Comparison of ENCODE assay signal across 8 cellular contexts in genomic region chr1:115062542-115063004, GRCh38. TPM values are rescaled to one million over a fixed set of nuclear protein-coding genes. Genes with fewer than 3 reads are reported as not detected.
DNase-seq lines count a peak whose midpoint lies in the region; ATAC-seq and TF ChIP-seq lines count a peak whose summit lies in the region.

No MANE protein-coding gene starts in this region.

- peaks cover 5% of the 10 kb centered on the region for H3K27me3 Mint-ChIP-seq in T-helper 2 cell treated with Interferon-gamma antibody and Interleukin-4, amounts not matched to agents 5 μg/mL and 100 μg/mL, for 36 hours (ENCODE audit: low read depth)

- WGBS in neuronal stem cell (ENCODE audit: extremely low coverage in 2 of 2, insufficient read length in 2 of 2, insufficient replicate concordance in 1 of 2), 2 donors = no CpG with 5 or more reads among the region's 7 CpGs
- 42 to 83% methylated on average over 1 to 7 of the region's 7 CpGs for WGBS in transverse colon (ENCODE audit: low coverage in 1 of 2), 2 donors

- no peak overlapping the region for H2BK12ac ChIP-seq in neuronal stem cell (ENCODE audit: low read length)

- peaks cover 49% of the 10 kb centered on the region for H3K4me1 Mint-ChIP-seq in T-helper 2 cell treated with Interferon-gamma antibody and Interleukin-4, amounts not matched to agents 5 μg/mL and 100 μg/mL, for 36 hours (ENCODE audit: low read depth)

- peak; percentile 84 for ATAC-seq in HG03139 (IDR thresholded peaks at IDR 0.05; ENCODE audit: unreplicated experiment)

- H3K4me1 ChIP-seq in neuronal stem cell (ENCODE audit: control insufficient read depth in 2 of 2, insufficient read depth in 1 of 2, low read depth in 1 of 2, low read length in 2 of 2) = peaks cover 0 to 7% of the 10 kb centered on the region in 2 donors
- H3K4me1 ChIP-seq in transverse colon = peaks cover 7 to 21% (median 9%) of the 10 kb centered on the region in 4 donors

- intact Hi-C loops in transverse colon (cut with DNase I; ENCODE audit: low total_unique reads) = no loop called here
- intact Hi-C loops in dorsolateral prefrontal cortex (cut with DNase I) = no loop called here

- no peak overlapping the region for H3K23ac ChIP-seq in neuronal stem cell (ENCODE audit: low read depth, low read length, poor library complexity)

- TF ChIP-seq EP300 in transverse colon (IDR thresholded peaks at IDR 0.05; ENCODE audit: low read depth) = no peak

- no peak overlapping the region for H3K4ac ChIP-seq in neuronal stem cell (ENCODE audit: low read length)

- H2BK120ac ChIP-seq in neuronal stem cell (ENCODE audit: low read depth, low read length) = no peak overlapping the region

- H3K14ac ChIP-seq in neuronal stem cell (ENCODE audit: low read length) = no peak overlapping the region

- peak overlapping the region; percentile 33 for H3K18ac ChIP-seq in neuronal stem cell (ENCODE audit: low read length)

- H3K9me3 Mint-ChIP-seq in T-helper 2 cell treated with Interferon-gamma antibody and Interleukin-4, amounts not matched to agents 5 μg/mL and 100 μg/mL, for 36 hours = peaks cover 16% of the 10 kb centered on the region

- no peaks in the 10 kb centered on the region for H3K9me3 ChIP-seq in neuronal stem cell (replicated peaks in 1 of 2; ENCODE audit: control insufficient read depth in 2 of 2, insufficient read depth in 1 of 2, low read depth in 1 of 2, low read length in 2 of 2)
- H3K9me3 ChIP-seq in transverse colon = no peaks in the 10 kb centered on the region

- no peak for TF ChIP-seq CTCF in transverse colon (IDR thresholded peaks at IDR 0.05)
- TF ChIP-seq CTCF in dorsolateral prefrontal cortex (IDR thresholded peaks at IDR 0.05 in 54 of 56, conservative IDR thresholded peaks at IDR 0.05 in 2 of 56; ENCODE audit: low read depth in 1 of 56, partially characterized antibody in 56 of 56) = no peak

- H3K4me3 ChIP-seq in neuronal stem cell (ENCODE audit: low read length in 2 of 2) (no peak overlapping the region), transverse colon (no peak overlapping the region), dorsolateral prefrontal cortex (no peak overlapping the region)

- H3K27ac ChIP-seq in neuronal stem cell (replicated peaks; ENCODE audit: low read length) (no peak overlapping the region), transverse colon (peak overlapping the region; percentile 15 to 43 (median 33)), dorsolateral prefrontal cortex (no peak overlapping the region)

- H4K91ac ChIP-seq in neuronal stem cell (ENCODE audit: low read depth, low read length, poor library complexity) = no peak overlapping the region

- no peak overlapping the region for H4K8ac ChIP-seq in neuronal stem cell (ENCODE audit: low read depth, low read length)

- H3K36me3 ChIP-seq in neuronal stem cell (replicated peaks in 1 of 2; ENCODE audit: control insufficient read depth in 2 of 2, insufficient read depth in 2 of 2, low read length in 2 of 2) = peaks cover 0 to 2% of the 10 kb centered on the region in 2 donors
- H3K36me3 ChIP-seq in transverse colon = no peaks in the 10 kb centered on the region

- H3K27me3 ChIP-seq in neuronal stem cell (ENCODE audit: control insufficient read depth in 3 of 3, insufficient read depth in 3 of 3, low read depth in 1 of 3, low read length in 3 of 3) = no peaks in the 10 kb centered on the region
- no peaks in the 10 kb centered on the region for H3K27me3 ChIP-seq in transverse colon
- peaks cover 0 to 3% (median 0%) of the 10 kb centered on the region in 45 donors for H3K27me3 ChIP-seq in dorsolateral prefrontal cortex

- no peak overlapping the region for H3K4me2 ChIP-seq in neuronal stem cell (ENCODE audit: insufficient read depth, low read length, poor library complexity, severe bottlenecking)

- no peak overlapping the region for H2AK5ac ChIP-seq in neuronal stem cell (ENCODE audit: low read depth, low read length)

- H3K9ac ChIP-seq in neuronal stem cell (ENCODE audit: low read depth, low read length, poor library complexity) = no peak overlapping the region

- peaks cover 14% of the 10 kb centered on the region for H3K36me3 Mint-ChIP-seq in T-helper 2 cell treated with Interferon-gamma antibody and Interleukin-4, amounts not matched to agents 5 μg/mL and 100 μg/mL, for 36 hours (ENCODE audit: low read depth)

- no peak overlapping the region for H2AFZ ChIP-seq in neuronal stem cell (ENCODE audit: low read length)

- no peak overlapping the region for H2BK5ac ChIP-seq in neuronal stem cell (ENCODE audit: low read length)

- DNase-seq in GDM1 (lab: John Stamatoyannopoulos, UW) (peak; percentile 60), amniotic epithelial cell (ENCODE audit: low read depth) (peak; percentile 72), neuronal stem cell (ENCODE audit: low spot score) (no peak), transverse colon (peak; percentile 66), NCI-H2196 treated with DMSO at 0.1 percent for 48 hours (lab: John Stamatoyannopoulos, UW; ENCODE audit: unreplicated experiment) (no peak), dorsolateral prefrontal cortex (no peak)
- peak; percentile 88 for DNase-seq in T-helper 2 cell treated with Interferon-gamma antibody and Interleukin-4, amounts not matched to agents 5 μg/mL and 100 μg/mL, for 36 hours (ENCODE audit: low spot score)

- TF ChIP-seq POLR2A in transverse colon (IDR thresholded peaks at IDR 0.05) = no peak

- in situ Hi-C loops in transverse colon (cut with MboI; ENCODE audit: low pct_ligation_motif_present in 1 of 4, low pct_unique_long_range_greater_than_20kb in 1 of 4, low sequenced_read_pairs in 3 of 4) = no loop called here

- no peak overlapping the region for H2BK15ac ChIP-seq in neuronal stem cell (ENCODE audit: low read length)

- no peaks in the 10 kb centered on the region for H3K79me1 ChIP-seq in neuronal stem cell (ENCODE audit: low read depth, low read length)

- peak overlapping the region; percentile 71 for H3K4me3 Mint-ChIP-seq in T-helper 2 cell treated with Interferon-gamma antibody and Interleukin-4, amounts not matched to agents 5 μg/mL and 100 μg/mL, for 36 hours

- peak overlapping the region; percentile 93 for H3K27ac Mint-ChIP-seq in T-helper 2 cell treated with Interferon-gamma antibody and Interleukin-4, amounts not matched to agents 5 μg/mL and 100 μg/mL, for 36 hours

RNA-seq across cellular contexts. Expression of gene TSPAN2, which starts 26.7 kb away (rescaled TPM):
- 22.5 TPM for polyA plus RNA-seq in neuronal stem cell (2013, experiment 1 of 2)
- 22.9 TPM for polyA plus RNA-seq in neuronal stem cell (2013, experiment 2 of 2)
- total RNA-seq in transverse colon = 10 to 100 TPM; 10.8 to 16.4 (median 11.7) TPM
- 1 to 10 TPM in 115 of 120 experiments, under 1 TPM in 5; 0.75 to 7.3 (median 2.6) TPM for total RNA-seq in dorsolateral prefrontal cortex

RNA-seq across cellular contexts. Expression of gene TSHB, which starts 32.9 kb away (rescaled TPM):
- polyA plus RNA-seq in neuronal stem cell (2013, experiment 1 of 2) = not detected
- not detected for polyA plus RNA-seq in neuronal stem cell (2013, experiment 2 of 2)
- total RNA-seq in transverse colon = not detected
- total RNA-seq in dorsolateral prefrontal cortex = not detected

Comparison
In these comparisons a context has a peak if more than half of its experiments do, and no peak if none do; other contexts are left out.
1. DNase-seq: peak in GDM1 (single experiment), T-helper 2 cell treated with Interferon-gamma antibody and Interleukin-4, amounts not matched to agents 5 μg/mL and 100 μg/mL, for 36 hours (single experiment), amniotic epithelial cell (single experiment) and transverse colon (single experiment); none in neuronal stem cell (single experiment), NCI-H2196 treated with DMSO at 0.1 percent for 48 hours (single experiment) and dorsolateral prefrontal cortex (0 of 10).
2. H3K27ac ChIP-seq: peak in transverse colon (4 of 4); none in neuronal stem cell (single experiment) and dorsolateral prefrontal cortex (0 of 59).